In the genomic region with DNA sequence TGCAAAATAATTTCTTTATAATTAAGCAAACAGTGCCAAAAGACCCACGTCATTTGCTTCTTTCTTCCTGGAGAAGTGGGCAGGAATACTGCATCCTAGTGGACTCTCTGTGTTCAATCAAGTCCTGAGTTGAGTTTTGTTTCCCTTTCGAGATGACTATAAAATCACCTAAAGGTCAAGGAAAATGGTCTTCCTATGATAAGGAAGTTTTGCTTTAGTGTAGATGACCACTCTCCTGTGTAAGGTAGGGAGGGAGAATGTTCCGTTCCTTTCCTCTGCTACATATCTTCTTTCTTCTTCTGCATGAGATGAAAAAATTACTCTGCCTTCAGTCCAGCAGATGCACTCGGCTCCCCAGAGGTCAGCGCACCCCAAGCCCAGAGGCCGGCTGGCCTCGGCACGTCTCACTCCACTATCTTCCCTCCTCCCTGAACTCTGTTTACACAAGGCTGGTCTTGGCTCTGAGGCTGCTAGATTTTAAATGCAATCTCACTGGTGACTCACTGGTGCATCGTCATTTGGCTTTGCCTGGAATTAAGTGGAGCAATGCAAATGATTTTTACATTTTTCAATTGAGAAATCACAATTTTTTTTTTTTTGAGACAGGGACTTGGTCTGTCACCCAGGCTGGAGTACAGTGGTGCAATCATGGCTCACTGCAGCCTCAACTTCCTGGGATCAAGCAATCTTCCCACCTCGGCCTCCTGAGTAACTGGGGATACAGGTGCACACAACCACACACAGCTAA, we compare ENCODE assay signal across 8 cellular contexts. TPM values are rescaled to one million over a fixed set of nuclear protein-coding genes. Genes with fewer than 3 reads are reported as not detected.
DNase-seq lines count a peak whose midpoint lies in the region; ATAC-seq and TF ChIP-seq lines count a peak whose summit lies in the region.

No MANE protein-coding gene starts in this region.

- TSS peak; percentile 40 for BruUV-seq in PC-3 (replicated peaks; lab: Mats Ljungman, UMichigan)

- no peaks in the 10 kb centered on the region for H3K79me2 ChIP-seq in PC-3 (ENCODE audit: low read length)

- H3K27ac ChIP-seq in C4-2B (peak overlapping the region; percentile 22), PC-3 (ENCODE audit: low read length) (peak overlapping the region; percentile 52)

- peak overlapping the region; percentile 6 for H3K9ac ChIP-seq in PC-3 (ENCODE audit: low read length)

- peaks cover 13% of the 10 kb centered on the region for H3F3A ChIP-seq in PC-3 (ENCODE audit: low read length, unreplicated experiment)

- no peaks in the 10 kb centered on the region for H3K9me2 ChIP-seq in PC-3 (replicated peaks; ENCODE audit: low read length)

- ATAC-seq in PC-3, result peak; percentile 77
- ATAC-seq in GM21786 (IDR thresholded peaks at IDR 0.05; ENCODE audit: unreplicated experiment), result no peak

- no peaks in the 10 kb centered on the region for H3K9me3 ChIP-seq in PC-3 (ENCODE audit: low read length)

- no peaks in the 10 kb centered on the region for H4K20me1 ChIP-seq in PC-3 (ENCODE audit: low read length)

- peak overlapping the region; percentile 38 for H2AFZ ChIP-seq in PC-3 (ENCODE audit: low read length)

- POLR2A ChIA-PET in PC-3 (lab: Charles Lee; ENCODE audit: unreplicated experiment), result no interaction called here

- peak; percentile 99 for DNase-seq in PC-3
- DNase-seq in fibroblast of gingiva (ENCODE audit: low read depth), result peak; percentile 95
- DNase-seq in non-pigmented ciliary epithelial cell (ENCODE audit: low read depth), result peak; percentile 73
- no peak for DNase-seq in NCI-H524 treated with DMSO at 0.1 percent for 48 hours (lab: John Stamatoyannopoulos, UW)
- no peak for DNase-seq in KG1 (lab: John Stamatoyannopoulos, UW)
- DNase-seq in activated naive CD4-positive, alpha-beta T cell treated with anti-CD3 and anti-CD28 coated beads, Interleukin-2, amount 50 U/mL, for 16 hours, result no peak

- intact Hi-C loops in PC-3 (cut with micrococcal nuclease), result loop anchor here (1.0 kb wide), 3 partner anchors 10 to 42 kb away; no protein-coding TSS in a partner anchor

- peak overlapping the region; percentile 47 for H3K4me3 ChIP-seq in PC-3 (ENCODE audit: low read length)

- no peaks in the 10 kb centered on the region for H3K36me3 ChIP-seq in PC-3 (ENCODE audit: low read depth, low read length)

- H3K4me2 ChIP-seq in PC-3 (ENCODE audit: low read length), result peak overlapping the region; percentile 80

- CTCF ChIA-PET in PC-3 (lab: Charles Lee), result interaction anchor here (1.2 kb wide), 1 partner anchor 44 kb away, joined by 5 read pairs; a partner anchor contains a TSS

- no peak for TF ChIP-seq CTCF in C4-2B (conservative IDR thresholded peaks at IDR 0.05)
- TF ChIP-seq CTCF in PC-3 (conservative IDR thresholded peaks at IDR 0.05; ENCODE audit: low read depth, low read length), result peak; percentile 44

- H3K4me1 ChIP-seq in PC-3 (ENCODE audit: insufficient read depth, low read length), result peaks cover 46% of the 10 kb centered on the region

- H3K27me3 ChIP-seq in PC-3 (ENCODE audit: low read length), result no peaks in the 10 kb centered on the region

RNA-seq across cellular contexts. Expression of a gene that starts 18.6 kb away (rescaled TPM):
- 463 and 542 TPM in 2 replicates for total RNA-seq in PC-3 (2014; rRNA removed)

RNA-seq across cellular contexts. Expression of a gene that starts 43.8 kb away (rescaled TPM):
- total RNA-seq in PC-3 (2014; rRNA removed), result 183 and 214 TPM in 2 replicates

Comparison
In these comparisons a context has a peak if more than half of its experiments do, and no peak if none do; other contexts are left out.
1. DNase-seq: peak in PC-3 (single experiment), fibroblast of gingiva (single experiment) and non-pigmented ciliary epithelial cell (single experiment); none in NCI-H524 treated with DMSO at 0.1 percent for 48 hours (single experiment), KG1 (single experiment) and activated naive CD4-positive, alpha-beta T cell treated with anti-CD3 and anti-CD28 coated beads, Interleukin-2, amount 50 U/mL, for 16 hours (single experiment).